19 cellular contexts compared by ENCODE assay signal in genomic region chr22:19605508-19606331, GRCh38.
DNase-seq lines count a peak whose midpoint lies in the region; ATAC-seq and TF ChIP-seq lines count a peak whose summit lies in the region.
"Had no signal": no experiment of that assay in that cellular context is flagged by ENCODE, and none has a peak within 500 bp of the region (broad histone marks: within the 10 kb centered on the region; RNA-seq: fewer than 3 reads in every experiment).

No MANE protein-coding gene starts in this region.

- TF ChIP-seq CTCF in PC-3 (conservative IDR thresholded peaks at IDR 0.05; ENCODE audit: low read depth, low read length) (no peak), epithelial cell of esophagus (IDR thresholded peaks at IDR 0.05; ENCODE audit: insufficient read depth, low read depth, low read length, missing control alignments) (no peak), gastrocnemius medialis (IDR thresholded peaks at IDR 0.05 in 4 of 5, conservative IDR thresholded peaks at IDR 0.05 in 1 of 5) (no peak)

- peak in 1 of 2 donors; percentile 23 for TF ChIP-seq POLR2A in gastrocnemius medialis (IDR thresholded peaks at IDR 0.05)

- H3K79me2 ChIP-seq in PC-3 (ENCODE audit: low read length): no peaks in the 10 kb centered on the region

- H3K9me2 ChIP-seq in PC-3 (replicated peaks; ENCODE audit: low read length): no peaks in the 10 kb centered on the region

- no peaks in the 10 kb centered on the region for H3F3A ChIP-seq in PC-3 (ENCODE audit: low read length, unreplicated experiment)

- DNase-seq in G401 (ENCODE audit: low spot score): peak; percentile 80
- peak; percentile 76 for DNase-seq in PC-3
- DNase-seq in epithelial cell of esophagus (ENCODE audit: low read depth): peak; percentile 7
- peak; percentile 78 to 82 for DNase-seq in gastrocnemius medialis
- no peak for DNase-seq in iPS-NIHi11 (ENCODE audit: low spot score)
- DNase-seq: activated CD8-positive, alpha-beta T cell treated with anti-CD3 and anti-CD28 coated beads, Interleukin-2, amount 10 ng/mL, durations not matched to agents 7 days and 5 days; activated T-cell treated with anti-CD3 and anti-CD28 coated beads, Interleukin-2, amount 50 U/mL, for 4 hours; brain microvascular endothelial cell; Calu3; KBM-7; left lung; NCI-H1105 treated with DMSO at 0.1 percent for 48 hours; NCI-H69; SHP77 treated with DMSO at 0.1 percent for 48 hours; sigmoid colon; stimulated activated naive B cell treated with anti-CD40 and anti-IgM and Interleukin-4, amounts not matched to agents 10 μg/mL and 1 μg/mL and 100 μg/mL, for 72 hours; WERI-Rb-1 had no signal

- H3K4me3 ChIP-seq in PC-3 (ENCODE audit: low read length): no peak overlapping the region
- no peak overlapping the region for H3K4me3 ChIP-seq in epithelial cell of esophagus (ENCODE audit: low read length)
- no peak overlapping the region for H3K4me3 ChIP-seq in gastrocnemius medialis
- H3K4me3 ChIP-seq: left lung, sigmoid colon had no signal

- BruUV-seq in PC-3 (replicated peaks; lab: Mats Ljungman, UMichigan): TSS peak; percentile 63

- peak overlapping the region; percentile 66 for H3K9ac ChIP-seq in PC-3 (ENCODE audit: low read length)

- H4K20me1 ChIP-seq in PC-3 (ENCODE audit: low read length): no peaks in the 10 kb centered on the region

- ATAC-seq in PC-3: peak; percentile 74
- peak; percentile 96 to 97 for ATAC-seq in gastrocnemius medialis
- no peak for ATAC-seq in HG02759 (IDR thresholded peaks at IDR 0.05; ENCODE audit: unreplicated experiment)
- no peak for ATAC-seq in HG03095 (IDR thresholded peaks at IDR 0.05; ENCODE audit: unreplicated experiment)
- ATAC-seq: activated CD8-positive, alpha-beta T cell treated with anti-CD3 and anti-CD28 coated beads, Interleukin-2, amount 10 ng/mL, durations not matched to agents 7 days and 5 days; activated T-cell treated with anti-CD3 and anti-CD28 coated beads, Interleukin-2, amount 50 U/mL, for 4 hours; left lung; stimulated activated naive B cell treated with anti-CD40 and anti-IgM and Interleukin-4, amounts not matched to agents 10 μg/mL and 1 μg/mL and 100 μg/mL, for 72 hours had no signal

- H3K4me1 ChIP-seq in PC-3 (ENCODE audit: insufficient read depth, low read length) (peaks cover 30% of the 10 kb centered on the region), gastrocnemius medialis (peaks cover 15 to 20% of the 10 kb centered on the region in 2 donors)
- H3K4me1 ChIP-seq: sigmoid colon had no signal

- intact Hi-C loops in PC-3 (cut with micrococcal nuclease): no loop called here
- intact Hi-C loops in gastrocnemius medialis (cut with DNase I; ENCODE audit: low total_unique reads): no loop called here

- H3K4me2 ChIP-seq in PC-3 (ENCODE audit: low read length): peak overlapping the region; percentile 52

- CTCF ChIA-PET in PC-3 (lab: Charles Lee): no interaction called here

- in situ Hi-C loops in G401 (cut with HindIII; ENCODE audit: low sequenced_read_pairs) (no loop called here), gastrocnemius medialis (cut with MboI; ENCODE audit: low sequenced_read_pairs in 4 of 4) (no loop called here)

- H3K36me3 ChIP-seq in PC-3 (ENCODE audit: low read depth, low read length) (no peaks in the 10 kb centered on the region), gastrocnemius medialis (no peaks in the 10 kb centered on the region)
- H3K36me3 ChIP-seq: brain microvascular endothelial cell, left lung, sigmoid colon, WERI-Rb-1 had no signal

- POLR2A ChIA-PET in PC-3 (lab: Charles Lee; ENCODE audit: unreplicated experiment): no interaction called here

- H2AFZ ChIP-seq in PC-3 (ENCODE audit: low read length): peak overlapping the region; percentile 4; the same call in 1 of the 2 replicates

- H3K27ac ChIP-seq in PC-3 (ENCODE audit: low read length) (peak overlapping the region; percentile 81), gastrocnemius medialis (peak overlapping the region; percentile 66 to 78 (median 76))
- H3K27ac ChIP-seq: brain microvascular endothelial cell, left lung, WERI-Rb-1 had no signal

- no peaks in the 10 kb centered on the region for H3K9me3 ChIP-seq in PC-3 (ENCODE audit: low read length)
- H3K9me3 ChIP-seq in gastrocnemius medialis: no peaks in the 10 kb centered on the region
- H3K9me3 ChIP-seq: left lung, sigmoid colon had no signal

- no peaks in the 10 kb centered on the region for H3K27me3 ChIP-seq in PC-3 (ENCODE audit: low read length)
- no peaks in the 10 kb centered on the region for H3K27me3 ChIP-seq in gastrocnemius medialis
- H3K27me3 ChIP-seq: brain microvascular endothelial cell had no signal

Comparison
In these comparisons a context has a peak if more than half of its experiments do, and no peak if none do; other contexts are left out.
1. ATAC-seq: peak in PC-3 (single experiment) and gastrocnemius medialis (2 of 2); none in HG02759 (single experiment) and HG03095 (single experiment).